ENCODE assay signal across 8 cellular contexts in the genomic region with DNA sequence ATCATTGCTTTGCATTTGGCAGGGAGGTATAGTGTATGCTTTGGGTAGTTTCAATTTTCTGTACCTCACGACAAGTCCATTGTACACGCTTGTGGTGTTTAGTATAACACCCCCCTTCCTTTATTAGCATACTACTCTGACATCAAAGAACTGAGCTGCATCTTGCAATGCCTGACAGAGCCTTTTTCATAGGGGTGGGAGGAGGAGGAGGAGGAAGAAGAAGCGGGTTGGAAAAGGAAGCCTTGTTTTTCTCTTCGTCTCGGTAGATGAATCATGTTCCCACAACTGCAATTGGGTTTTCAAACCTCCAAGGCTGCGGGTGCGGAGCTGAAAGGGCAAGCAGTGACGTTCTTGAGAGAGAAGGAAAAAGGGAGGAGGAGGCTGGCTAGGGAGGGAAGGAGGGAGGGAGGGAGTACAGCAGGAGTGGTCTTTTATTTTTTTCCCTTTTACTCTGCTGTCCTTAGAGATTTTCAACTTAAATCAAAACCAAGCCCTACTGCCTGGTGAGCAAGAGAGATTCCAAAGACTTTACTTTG.
DNase-seq lines count a peak whose midpoint lies in the region; ATAC-seq lines count a peak whose summit lies in the region.

No MANE protein-coding gene starts in this region.

- DNase-seq in AG08395 (ENCODE audit: low spot score) (peak; percentile 73), NCI-H460 (ENCODE audit: extremely low read depth, low read depth) (peak; percentile 30), Right ventricle myocardium superior (peak; percentile 79), posterior cingulate gyrus (peak in 8 of 10 donors; percentile 23 to 93 (median 61)), NCI-H1417 treated with DMSO at 0.1 percent for 48 hours (lab: John Stamatoyannopoulos, UW) (no peak)
- peak; percentile 48 for DNase-seq in activated gamma-delta T cell treated with anti-CD3 and anti-CD28 coated beads, Interleukin-2, amount 50 U/mL, for 16 hours (ENCODE audit: low read depth)

- H3K36me3 ChIP-seq in urinary bladder (ENCODE audit: insufficient read depth) = peaks cover 2% of the 10 kb centered on the region

- H3K27ac ChIP-seq in urinary bladder (ENCODE audit: low read depth) = peak overlapping the region; percentile 94

- 3% methylated on average over 8 of the region's 8 CpGs for WGBS in urinary bladder

- peak overlapping the region; percentile 47 for H3K4me3 ChIP-seq in urinary bladder (ENCODE audit: low read depth, low read length)

- H3K4me1 ChIP-seq in urinary bladder (ENCODE audit: insufficient read depth) = no peaks in the 10 kb centered on the region

- ATAC-seq in GM21423 (IDR thresholded peaks at IDR 0.05; ENCODE audit: unreplicated experiment) = peak; percentile 61
- peak; percentile 67 for ATAC-seq in Right ventricle myocardium superior (ENCODE audit: poor library complexity)

- intact Hi-C loops in Right ventricle myocardium superior (cut with DNase I) (no loop called here), posterior cingulate gyrus (cut with DNase I) (no loop called here)
